ENCODE assay signal across 1 cellular context in genomic region chr1:38098101-38098847, GRCh38.
TF ChIP-seq lines count a peak whose summit lies in the region.

No MANE protein-coding gene starts in this region.

TF ChIP-seq in H1, 55 proteins besides CTCF, POLR2A, EP300 and RAD21 (continued from another document):
- TF ChIP-seq CHD7 (IDR thresholded peaks at IDR 0.05; ENCODE audit: insufficient replicate concordance, low read length) (no peak), BCL11A (IDR thresholded peaks at IDR 0.05; ENCODE audit: low read depth in 2 of 2, low read length in 2 of 2) (no peak), SUZ12 (IDR thresholded peaks at IDR 0.05; ENCODE audit: low read length) (no peak), EZH2 (IDR thresholded peaks at IDR 0.05; ENCODE audit: low read depth, low read length, severe bottlenecking) (no peak), ATF3 (IDR thresholded peaks at IDR 0.05; ENCODE audit: insufficient read depth, low read depth, low read length) (no peak), BACH1 (IDR thresholded peaks at IDR 0.05; ENCODE audit: low read length) (no peak), CBX5 (IDR thresholded peaks at IDR 0.05; ENCODE audit: low read depth, low read length) (no peak), RFX5 (IDR thresholded peaks at IDR 0.05; ENCODE audit: borderline replicate concordance, low read depth, low read length) (no peak), USF2 (IDR thresholded peaks at IDR 0.05; ENCODE audit: low read length) (no peak), CTBP2 (IDR thresholded peaks at IDR 0.05; ENCODE audit: borderline replicate concordance, insufficient read depth, insufficient read length, low read length) (no peak), SIX5 (IDR thresholded peaks at IDR 0.05; ENCODE audit: low read depth, low read length) (no peak)
